30 cellular contexts compared by ENCODE assay signal in genomic region chr12:43951286-43951685, GRCh38.
"Had no signal": no experiment of that assay in that cellular context is flagged by ENCODE, and none has a peak within 500 bp of the region (broad histone marks: within the 10 kb centered on the region; RNA-seq: fewer than 3 reads in every experiment).

No MANE protein-coding gene starts in this region.

- H3K4me3 ChIP-seq: ascending aorta, cardiac muscle cell, Peyer's patch, SJSA1 had no signal

- H3K9ac ChIP-seq: SK-N-SH had no signal

- DNase-seq: activated CD4-positive, alpha-beta T cell treated with anti-CD3 and anti-CD28 coated beads for 36 hours; activated CD4-positive, alpha-beta T cell treated with anti-CD3 and anti-CD28 coated beads, Interleukin-2, amount 10 ng/mL, durations not matched to agents 7 days and 5 days; activated CD4-positive, alpha-beta T cell treated with anti-CD3 and anti-CD28 coated beads, Interleukin-2, amount 50 U/mL, for 48 hours; activated CD8-positive, alpha-beta T cell treated with anti-CD3 and anti-CD28 coated beads, Interleukin-2, amount 10 ng/mL, durations not matched to agents 7 days and 5 days; activated gamma-delta T cell; activated naive CD4-positive, alpha-beta T cell treated with Interleukin-2 at 50 U/mL for 16 hours; activated naive CD8-positive, alpha-beta T cell treated with anti-CD3 and anti-CD28 coated beads, Interleukin-2, amount 10 ng/mL, durations not matched to agents 7 days and 5 days; activated T-cell treated with anti-CD3 and anti-CD28 coated beads, Interleukin-2, amount 50 U/mL, for 24 hours; amygdala; NCI-H1092 treated with DMSO at 0.1 percent for 48 hours; NCI-H1417; NCI-H146; NCI-H187; NCI-H2029 treated with DMSO at 0.1 percent for 48 hours; NCI-H2171 treated with DMSO at 0.1 percent for 48 hours; NCI-H2227 treated with DMSO at 0.1 percent for 48 hours; NCI-H446; NCI-H510A treated with DMSO at 0.1 percent for 48 hours; NCI-H526 treated with DMSO at 0.1 percent for 48 hours; NK-92 treated with Interleukin-12 subunit alpha and Interleukin-12 subunit beta, amount 100 ng/mL, for 24 hours; PC-3; Peyer's patch; RPMI8226; SHP77 treated with DMSO at 0.1 percent for 48 hours; SK-N-SH had no signal

- H3K27ac ChIP-seq: ascending aorta, cardiac muscle cell, Peyer's patch, SJSA1 had no signal

- H3K27me3 ChIP-seq: ascending aorta, cardiac muscle cell, Peyer's patch, SJSA1 had no signal

- ATAC-seq: activated CD4-positive, alpha-beta T cell treated with anti-CD3 and anti-CD28 coated beads for 36 hours; activated CD4-positive, CD25-positive, alpha-beta regulatory T cell treated with anti-CD3 and anti-CD28 coated beads, Interleukin-2, amount 50 U/mL, for 24 hours; activated CD8-positive, alpha-beta T cell treated with anti-CD3 and anti-CD28 coated beads, Interleukin-2, amount 10 ng/mL, durations not matched to agents 7 days and 5 days; PC-3; WTC11 had no signal

- H3K4me2 ChIP-seq: SK-N-SH had no signal

- H3K36me3 ChIP-seq: ascending aorta, cardiac muscle cell, SJSA1 had no signal

- H3K9me3 ChIP-seq: ascending aorta, Peyer's patch, SJSA1, SK-N-SH had no signal

- H3K4me1 ChIP-seq: ascending aorta, Peyer's patch, SJSA1 had no signal
